In genomic region chr4:55933611-55934010, GRCh38 we compare ENCODE assay signal across 16 cellular contexts. TPM values are rescaled to one million over a fixed set of nuclear protein-coding genes. Genes with fewer than 3 reads are reported as not detected.
DNase-seq lines count a peak whose midpoint lies in the region; ATAC-seq, FAIRE-seq and TF ChIP-seq lines count a peak whose summit lies in the region.
"Had no signal": no experiment of that assay in that cellular context is flagged by ENCODE, and none has a peak within 500 bp of the region (broad histone marks: within the 10 kb centered on the region; RNA-seq: fewer than 3 reads in every experiment).

No MANE protein-coding gene starts in this region.

- H3K4me2 ChIP-seq in K562 (ENCODE audit: insufficient read depth, low read length), result no peak overlapping the region
- H3K4me2 ChIP-seq: BLaER1 had no signal

- TF ChIP-seq EP300 in K562 (IDR thresholded peaks at IDR 0.05; ENCODE audit: low read length), result no peak

- ATAC-seq in K562, result no peak
- ATAC-seq in GM19397 (IDR thresholded peaks at IDR 0.05; ENCODE audit: unreplicated experiment), result no peak

- no peak for TF ChIP-seq POLR2A in K562 (conservative IDR thresholded peaks at IDR 0.05)

- DNase-seq in K562 (ENCODE audit: extremely low read depth in 1 of 4, low spot score in 3 of 4), result no peak
- DNase-seq in kidney glomerular epithelial cell (lab: John Stamatoyannopoulos, UW), result peak; percentile 15
- peak; percentile 54 for DNase-seq in small intestine
- DNase-seq in NCI-H526 treated with DMSO at 0.1 percent for 48 hours (lab: John Stamatoyannopoulos, UW), result no peak
- DNase-seq in SKM-1 treated with dmso at 0.1 percent for 144 hours (lab: John Stamatoyannopoulos, UW; ENCODE audit: unreplicated experiment), result no peak
- DNase-seq: 8988T; Calu3; CD4-positive, alpha-beta memory T cell; GF-D8; GM23248; IMR-90 had no signal

- H3K9me3 ChIP-seq in HEK293 (ENCODE audit: control insufficient read depth, insufficient read depth, low read depth, low read length), result no peaks in the 10 kb centered on the region
- H3K9me3 ChIP-seq in K562 (replicated peaks; ENCODE audit: control insufficient read depth, insufficient read depth, low read depth, low read length), result peaks cover 2% of the 10 kb centered on the region; the same call in 1 of the 2 replicates
- H3K9me3 ChIP-seq in small intestine (ENCODE audit: control insufficient read depth, low read depth), result no peaks in the 10 kb centered on the region

- 0% methylated on average over 2 of the region's 2 CpGs for WGBS in K562 (ENCODE audit: insufficient coverage, low coverage, missing lambda C conversion rate)
- WGBS in small intestine, 3 donors, result 10 to 48% (median 41%) methylated on average over 2 of the region's 2 CpGs

- H3K36me3 ChIP-seq in HEK293 (ENCODE audit: control insufficient read depth in 2 of 2, insufficient read depth in 1 of 2, low read length in 2 of 2) (no peaks in the 10 kb centered on the region), K562 (ENCODE audit: control insufficient read depth, insufficient read depth, low read length) (no peaks in the 10 kb centered on the region), small intestine (ENCODE audit: control insufficient read depth in 2 of 2, insufficient read depth in 2 of 2, low read length in 2 of 2) (no peaks in the 10 kb centered on the region)
- H3K36me3 ChIP-seq: BLaER1, HAP-1 had no signal

- CTCF ChIA-PET in HEK293 (lab: Yijun Ruan, JAX) (interaction anchor here (3.1 kb wide), 1 partner anchor 15 kb away, joined by 21 read pairs; the partner anchor contains the start of gene CEP135), K562 (lab: Yijun Ruan, JAX; ENCODE audit: low intra/inter-chr PET ratio) (no interaction called here)

- H3K9ac ChIP-seq in K562 (ENCODE audit: insufficient read depth in 1 of 2, low read depth in 2 of 2, low read length in 2 of 2), result no peak overlapping the region
- H3K9ac ChIP-seq: BLaER1, GM23248 had no signal

- POLR2A ChIA-PET in HEK293 (lab: Yijun Ruan, JAX), result no interaction called here
- POLR2A ChIA-PET in K562 (lab: Yijun Ruan, JAX), result interaction anchor here (0.9 to 3.3 kb wide), 5 partner anchors 8 to 30 kb away, joined by 3 to 12 read pairs (median 5); partner anchors contain the start of gene CEP135

- H3K4me3 ChIP-seq in HEK293 (ENCODE audit: low read depth, low read length), result no peak overlapping the region
- no peak overlapping the region for H3K4me3 ChIP-seq in K562
- H3K4me3 ChIP-seq in small intestine (ENCODE audit: low read depth in 1 of 2, low read length in 2 of 2), result no peak overlapping the region
- H3K4me3 ChIP-seq: BLaER1, GM23248, HAP-1 had no signal

- H4K20me1 ChIP-seq in K562 (replicated peaks; ENCODE audit: control insufficient read depth, insufficient read depth, low read length), result no peaks in the 10 kb centered on the region
- H4K20me1 ChIP-seq: BLaER1 had no signal

- no peak overlapping the region for H3K27ac ChIP-seq in HEK293 (ENCODE audit: extremely low read depth, low read depth, low read length)
- no peak overlapping the region for H3K27ac ChIP-seq in K562 (ENCODE audit: extremely low read depth, low read depth, low read length)
- no peak overlapping the region for H3K27ac ChIP-seq in small intestine (ENCODE audit: low read depth in 1 of 2, low read length in 1 of 2)
- H3K27ac ChIP-seq: BLaER1, GM23248 had no signal

- FAIRE-seq in K562 (lab: Jason Lieb, UNC) (no peak), small intestine (lab: Jason Lieb, UNC) (no peak)
- FAIRE-seq: HTR-8/SVneo had no signal

- TF ChIP-seq RAD21 in K562 (CRISPR knock-in tag; conservative IDR thresholded peaks at IDR 0.05 in 1 of 2, IDR thresholded peaks at IDR 0.05 in 1 of 2), result no peak

- H3K4me1 ChIP-seq in HEK293 (ENCODE audit: control insufficient read depth, insufficient read depth, low read length) (no peaks in the 10 kb centered on the region), K562 (replicated peaks in 1 of 2; ENCODE audit: control insufficient read depth in 2 of 2, insufficient read depth in 2 of 2, low read length in 2 of 2) (no peaks in the 10 kb centered on the region), small intestine (ENCODE audit: control insufficient read depth in 2 of 2, insufficient read depth in 1 of 2, low read depth in 1 of 2, low read length in 1 of 2) (peaks cover 0 to 2% of the 10 kb centered on the region in 2 donors)
- H3K4me1 ChIP-seq: BLaER1, HAP-1 had no signal

- TF ChIP-seq CTCF in HEK293 (tag by site-specific recombination; IDR thresholded peaks at IDR 0.05) (no peak), K562 (IDR thresholded peaks at IDR 0.05 in 2 of 3, conservative IDR thresholded peaks at IDR 0.05 in 1 of 3; ENCODE audit: insufficient read depth in 2 of 3, low read depth in 1 of 3, low read length in 3 of 3) (no peak)

- BruUV-seq in K562 (replicated peaks; lab: Mats Ljungman, UMichigan), result no TSS peak

- H3K27me3 ChIP-seq in K562 (ENCODE audit: control insufficient read depth in 2 of 2, insufficient read depth in 2 of 2, low read length in 2 of 2) (peaks cover 0 to 7% of the 10 kb centered on the region in 2 experiments; a peak in 2 of 5 replicates), small intestine (ENCODE audit: control insufficient read depth in 2 of 2, insufficient read depth in 2 of 2, low read length in 2 of 2) (no peaks in the 10 kb centered on the region)
- H3K27me3 ChIP-seq: BLaER1 had no signal

- in situ Hi-C loops in K562 (cut with MboI), result no loop called here

- intact Hi-C loops in K562 (cut with micrococcal nuclease), result no loop called here

- H2AFZ ChIP-seq in K562 (ENCODE audit: low read depth, low read length), result no peak overlapping the region
- H2AFZ ChIP-seq: GM23248 had no signal

- H3K9me1 ChIP-seq in K562 (ENCODE audit: control insufficient read depth, insufficient read depth, low read length), result no peaks in the 10 kb centered on the region

- no peaks in the 10 kb centered on the region for H3K79me2 ChIP-seq in K562 (ENCODE audit: control insufficient read depth, insufficient read depth, low read length)

TF ChIP-seq in HEK293, 187 proteins besides CTCF, POLR2A, EP300 and RAD21 (continues in another document):
- TF ChIP-seq, protein P1, sequence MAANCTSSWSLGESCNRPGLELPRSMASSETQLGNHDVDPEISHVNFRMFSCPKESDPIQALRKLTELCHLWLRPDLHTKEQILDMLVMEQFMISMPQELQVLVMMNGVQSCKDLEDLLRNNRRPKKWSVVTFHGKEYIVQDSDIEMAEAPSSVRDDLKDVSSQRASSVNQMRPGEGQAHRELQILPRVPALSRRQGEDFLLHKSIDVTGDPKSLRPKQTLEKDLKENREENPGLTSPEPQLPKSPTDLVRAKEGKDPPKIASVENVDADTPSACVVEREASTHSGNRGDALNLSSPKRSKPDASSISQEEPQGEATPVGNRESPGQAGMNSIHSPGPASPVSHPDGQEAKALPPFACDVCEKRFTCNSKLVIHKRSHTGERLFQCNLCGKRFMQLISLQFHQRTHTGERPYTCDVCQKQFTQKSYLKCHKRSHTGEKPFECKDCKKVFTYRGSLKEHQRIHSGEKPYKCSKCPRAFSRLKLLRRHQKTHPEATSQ (tag by site-specific recombination; IDR thresholded peaks at IDR 0.05), result no peak
- TF ChIP-seq ZBTB8A (tag by site-specific recombination; IDR thresholded peaks at IDR 0.05), result no peak

TF ChIP-seq in K562, 482 proteins besides CTCF, POLR2A, EP300 and RAD21:
- TF ChIP-seq DPF2 (IDR thresholded peaks at IDR 0.05) (no peak), TEAD4 (IDR thresholded peaks at IDR 0.05; ENCODE audit: low read length) (0 out of 2 replicates have a peak, but pooled peaks have one; percentile 26), TEAD4 (CRISPR knock-in tag; IDR thresholded peaks at IDR 0.05; ENCODE audit: borderline replicate concordance) (no peak), MECOM (CRISPR knock-in tag; IDR thresholded peaks at IDR 0.05) (no peak), MCM3 (IDR thresholded peaks at IDR 0.05) (no peak), CBFA2T3 (IDR thresholded peaks at IDR 0.05) (peak; percentile 17)

RNA-seq across cellular contexts. Expression of gene CEP135, which starts 15.1 kb away (rescaled TPM):
- 21.1 and 101 TPM in 2 replicates for total RNA-seq in K562 (2011; cell fraction: chromatin; rRNA removed; ENCODE audit: low replicate concordance)
- total RNA-seq in K562 (2011; cell fraction: nucleolus; rRNA removed), result 13.2 and 16.4 TPM in 2 replicates
- 43.6 and 71.6 TPM in 2 replicates for total RNA-seq in K562 (2011; cell fraction: nucleoplasm; rRNA removed)
- total RNA-seq in K562 (2014; rRNA removed) (10.9 and 18.6 TPM in 2 replicates), K562 (2014; rRNA removed; fragmentation: Illumina TruSeq; extraction: Trizol) (18.9 and 21.0 TPM in 2 replicates), K562 (2015; rRNA removed; fragmentation: Illumina TruSeq; extraction: Trizol) (15.3 and 15.8 TPM in 2 replicates), K562 (2021) (11.3 and 11.5 TPM in 2 replicates)
- polyA plus RNA-seq in K562 (2011; rRNA removed) (15.1 and 15.5 TPM in 2 replicates), K562 (2014; fragmentation: Illumina TruSeq; extraction: Trizol) (12.5 and 15.3 TPM in 2 replicates), K562 (2014; fragmentation: Nextera tagmentation; extraction: Ambion mirVana) (1 to 10 TPM; 3.1 to 3.3 TPM), K562 (2014; rRNA removed) (13.2 and 14.4 TPM in 2 replicates), small intestine (1 to 10 TPM; 1.4 to 2.6 (median 1.8) TPM)
- polyA plus RNA-seq in K562 (2011; cell fraction: cytosol; rRNA removed), result 1.9 and 5.0 TPM in 2 replicates
- polyA plus RNA-seq in K562 (2011; cell fraction: nucleus; rRNA removed), result 12.3 and 16.5 TPM in 2 replicates
- 6.9 and 9.8 TPM in 2 replicates for polyA plus RNA-seq in K562 (2012)
- 20.9 and 28.9 TPM in 2 replicates for polyA minus RNA-seq in K562 (2011; rRNA and poly(A)+ RNA removed)
- polyA minus RNA-seq in K562 (2011; cell fraction: cytosol; rRNA and poly(A)+ RNA removed), result 5.2 and 5.7 TPM in 2 replicates
- 21.1 and 34.1 TPM in 2 replicates for polyA minus RNA-seq in K562 (2011; cell fraction: nucleus; rRNA and poly(A)+ RNA removed)

Comparison
In these comparisons a context has a peak if more than half of its experiments do, and no peak if none do; other contexts are left out.
1. DNase-seq: peak in kidney glomerular epithelial cell (single experiment) and small intestine (single experiment); none in K562 (0 of 4), NCI-H526 treated with DMSO at 0.1 percent for 48 hours (single experiment) and SKM-1 treated with dmso at 0.1 percent for 144 hours (single experiment).
2. Of the 44 proteins assayed by ChIP-seq in both K562 and HEK293: peak only in K562: none; only in HEK293: PRDM10; in both: none; in neither: 43.